10 cellular contexts compared by ENCODE assay signal in genomic region chr12:132837693-132838463, GRCh38. TPM values are rescaled to one million over a fixed set of nuclear protein-coding genes. Genes with fewer than 3 reads are reported as not detected.
DNase-seq lines count a peak whose midpoint lies in the region; ATAC-seq, FAIRE-seq and TF ChIP-seq lines count a peak whose summit lies in the region.
"Had no signal": no experiment of that assay in that cellular context is flagged by ENCODE, and none has a peak within 500 bp of the region (broad histone marks: within the 10 kb centered on the region; RNA-seq: fewer than 3 reads in every experiment).

No MANE protein-coding gene starts in this region.

- intact Hi-C loops in heart left ventricle (cut with DNase I) = no loop called here
- intact Hi-C loops in psoas muscle (cut with DNase I) = no loop called here
- intact Hi-C loops in body of pancreas (cut with DNase I) = no loop called here

- H3K36me3 ChIP-seq in WERI-Rb-1 (peaks cover 36% of the 10 kb centered on the region), heart left ventricle (peaks cover 0 to 57% (median 38%) of the 10 kb centered on the region in 9 donors), psoas muscle (ENCODE audit: insufficient read depth in 1 of 2, low read depth in 1 of 2) (peaks cover 0 to 33% of the 10 kb centered on the region in 2 donors), body of pancreas (replicated peaks in 1 of 2; ENCODE audit: insufficient read depth in 1 of 2, low read depth in 2 of 2) (peaks cover 0 to 13% of the 10 kb centered on the region in 2 donors)

- TF ChIP-seq CTCF in D721Med (IDR thresholded peaks at IDR 0.05; ENCODE audit: insufficient read depth, missing control alignments) (no peak), WERI-Rb-1 (IDR thresholded peaks at IDR 0.05; ENCODE audit: low read depth, low read length) (no peak), heart left ventricle (IDR thresholded peaks at IDR 0.05) (no peak), psoas muscle (IDR thresholded peaks at IDR 0.05) (no peak), body of pancreas (IDR thresholded peaks at IDR 0.05) (no peak)

- no peak overlapping the region for H3K4me3 ChIP-seq in WERI-Rb-1 (ENCODE audit: low read depth, low read length)
- H3K4me3 ChIP-seq in heart left ventricle = peak overlapping the region in 2 of 12 donors; percentile 7 to 19
- H3K4me3 ChIP-seq in psoas muscle = no peak overlapping the region
- H3K4me3 ChIP-seq in body of pancreas = no peak overlapping the region

- ATAC-seq in heart left ventricle (peak; percentile 16 to 82 (median 58)), psoas muscle (peak; percentile 27 to 69 (median 40)), body of pancreas (no peak)

- no peaks in the 10 kb centered on the region for H3K9me3 ChIP-seq in WERI-Rb-1 (ENCODE audit: severe bottlenecking)
- H3K9me3 ChIP-seq in heart left ventricle = no peaks in the 10 kb centered on the region
- H3K9me3 ChIP-seq in psoas muscle = no peaks in the 10 kb centered on the region
- H3K9me3 ChIP-seq in body of pancreas = no peaks in the 10 kb centered on the region

- peak overlapping the region; percentile 89 for H3K27ac ChIP-seq in WERI-Rb-1
- H3K27ac ChIP-seq in heart left ventricle = peak overlapping the region in 9 of 12 donors; percentile 6 to 65 (median 45)
- no peak overlapping the region for H3K27ac ChIP-seq in psoas muscle
- H3K27ac ChIP-seq in body of pancreas = no peak overlapping the region

- FAIRE-seq in D721Med (lab: Jason Lieb, UNC) = no peak

- no peaks in the 10 kb centered on the region for H3K27me3 ChIP-seq in WERI-Rb-1 (ENCODE audit: insufficient read depth, low read depth, severe bottlenecking)
- H3K27me3 ChIP-seq in heart left ventricle = no peaks in the 10 kb centered on the region
- H3K27me3 ChIP-seq in psoas muscle (ENCODE audit: insufficient read depth in 3 of 3, low read length in 2 of 3) = no peaks in the 10 kb centered on the region
- H3K27me3 ChIP-seq in body of pancreas = no peaks in the 10 kb centered on the region

- DNase-seq in D721Med (ENCODE audit: insufficient read length, low spot score) (peak; percentile 57), WERI-Rb-1 (peak; percentile 79), heart left ventricle (peak in 1 of 5 donors; percentile 50), psoas muscle (peak; percentile 46 to 67), body of pancreas (no peak), NCI-H526 (lab: John Stamatoyannopoulos, UW) (no peak), COLO829 (ENCODE audit: low spot score) (no peak), amniotic stem cell (lab: John Stamatoyannopoulos, UW) (no peak)
- DNase-seq: activated B cell treated with CpG ODN at 0.5 μM for 24 hours, SIG-M5 had no signal

- WGBS in heart left ventricle, 4 donors = 73 to 79% (median 78%) methylated on average over 23 to 28 of the region's 28 CpGs
- 55 to 59% (median 59%) methylated on average over 26 to 28 of the region's 28 CpGs for WGBS in psoas muscle, 3 donors
- 82 to 84% methylated on average over 6 to 27 of the region's 28 CpGs for WGBS in body of pancreas, 2 donors

- H3K4me1 ChIP-seq in heart left ventricle (peaks cover 0 to 7% (median 0%) of the 10 kb centered on the region in 12 donors), psoas muscle (no peaks in the 10 kb centered on the region), body of pancreas (no peaks in the 10 kb centered on the region)

- TF ChIP-seq POLR2A in heart left ventricle (IDR thresholded peaks at IDR 0.05) = no peak
- TF ChIP-seq POLR2A in body of pancreas (IDR thresholded peaks at IDR 0.05) = no peak

RNA-seq across cellular contexts. Expression of gene GOLGA3, which starts 9.2 kb away (rescaled TPM):
- 10 to 100 TPM; 28.3 to 46.2 (median 37.3) TPM for total RNA-seq in heart left ventricle
- 10 to 100 TPM; 12.0 to 34.3 TPM for polyA plus RNA-seq in heart left ventricle
- total RNA-seq in psoas muscle = 10 to 100 TPM; 25.2 to 40.8 (median 31.5) TPM
- 10 to 100 TPM in 2 of 3 donors, 1 to 10 TPM in 1; 7.5 to 32.6 (median 14.0) TPM for polyA plus RNA-seq in psoas muscle
- 10 to 100 TPM; 57.3 to 98.6 TPM for total RNA-seq in body of pancreas

RNA-seq across cellular contexts. Expression of gene CHFR, which starts 49.5 kb away (rescaled TPM):
- 10 to 100 TPM; 10.6 to 33.5 (median 16.4) TPM for total RNA-seq in heart left ventricle
- polyA plus RNA-seq in heart left ventricle = 10 to 100 TPM; 17.4 to 21.6 TPM
- 10 to 100 TPM in 2 of 4 donors, 1 to 10 TPM in 2; 7.9 to 13.8 (median 11.3) TPM for total RNA-seq in psoas muscle
- polyA plus RNA-seq in psoas muscle = 10 to 100 TPM in 1 of 3 donors, 1 to 10 TPM in 2; 7.0 to 15.0 (median 9.8) TPM
- total RNA-seq in body of pancreas = 10 to 100 TPM; 31.4 to 45.2 TPM

Comparison
In these comparisons a context has a peak if more than half of its experiments do, and no peak if none do; other contexts are left out.
1. DNase-seq: peak in D721Med (single experiment), WERI-Rb-1 (single experiment) and psoas muscle (2 of 2); none in body of pancreas (0 of 4), NCI-H526 (0 of 2), COLO829 (single experiment) and amniotic stem cell (single experiment).
2. H3K27ac ChIP-seq: peak in WERI-Rb-1 (single experiment) and heart left ventricle (9 of 12); none in psoas muscle (single experiment) and body of pancreas (0 of 4).